17 cellular contexts compared by ENCODE assay signal in the genomic region with DNA sequence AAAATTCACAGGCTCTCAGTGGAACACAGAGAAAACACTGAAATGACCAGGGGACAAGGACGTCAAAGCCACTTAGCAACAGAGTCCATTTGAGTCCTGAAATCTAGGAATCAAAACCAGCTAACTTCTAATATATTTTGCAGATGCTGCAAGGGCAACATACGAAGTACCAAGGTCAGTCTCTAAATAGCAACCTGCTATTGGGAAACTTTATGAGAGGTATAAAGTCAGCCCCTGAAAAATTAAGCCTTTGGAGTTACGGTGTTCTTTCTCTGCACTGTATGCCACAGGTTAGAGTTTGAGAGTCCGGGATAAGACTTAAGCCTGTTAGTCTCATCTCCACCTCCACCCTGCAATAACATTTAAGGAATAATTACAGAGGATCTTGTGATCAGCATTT. TPM values are rescaled to one million over a fixed set of nuclear protein-coding genes. Genes with fewer than 3 reads are reported as not detected.
DNase-seq lines count a peak whose midpoint lies in the region; ATAC-seq and TF ChIP-seq lines count a peak whose summit lies in the region.
"Had no signal": no experiment of that assay in that cellular context is flagged by ENCODE, and none has a peak within 500 bp of the region (broad histone marks: within the 10 kb centered on the region; RNA-seq: fewer than 3 reads in every experiment).

No MANE protein-coding gene starts in this region.

- H3K27ac ChIP-seq in heart right ventricle, result peak overlapping the region in 4 of 10 donors; percentile 25 to 85 (median 36)
- no peak overlapping the region for H3K27ac ChIP-seq in mesenchymal stem cell (ENCODE audit: low read length, poor library complexity, severe bottlenecking)
- no peak overlapping the region for H3K27ac ChIP-seq in colonic mucosa
- H3K27ac ChIP-seq: cardiac muscle cell, suprapubic skin had no signal

- no peak overlapping the region for H2BK15ac ChIP-seq in mesenchymal stem cell (ENCODE audit: low read depth, poor library complexity, severe bottlenecking)

- H3K36me3 ChIP-seq in heart right ventricle, result peaks cover 0 to 72% (median 15%) of the 10 kb centered on the region in 9 donors
- peaks cover 17 to 80% of the 10 kb centered on the region in 2 experiments for H3K36me3 ChIP-seq in mesenchymal stem cell (ENCODE audit: control insufficient read depth in 1 of 2, insufficient read depth in 2 of 2, low read depth in 1 of 2, low read length in 2 of 2)
- H3K36me3 ChIP-seq in colonic mucosa, result peaks cover under 1% of the 10 kb centered on the region

- WGBS in heart right ventricle, 2 donors, result 60 to 65% methylated on average over 4 of the region's 4 CpGs
- WGBS in mesenchymal stem cell, result 96% methylated on average over 3 of the region's 4 CpGs

- POLR2A ChIA-PET in activated CD8-positive, alpha-beta T cell treated with anti-CD3 and anti-CD28 coated beads, Interleukin-2, amount 10 ng/mL, durations not matched to agents 7 days and 5 days (lab: Charles Lee), result interaction anchor here (2.0 kb wide), 1 partner anchor 12 kb away, joined by 5 read pairs; no protein-coding TSS in a partner anchor

- no peaks in the 10 kb centered on the region for H3K9me3 ChIP-seq in heart right ventricle
- no peaks in the 10 kb centered on the region for H3K9me3 ChIP-seq in mesenchymal stem cell (ENCODE audit: control insufficient read depth, low read length)
- no peaks in the 10 kb centered on the region for H3K9me3 ChIP-seq in colonic mucosa
- H3K9me3 ChIP-seq: mucosa of descending colon, suprapubic skin had no signal

- H3K27me3 ChIP-seq in heart right ventricle (no peaks in the 10 kb centered on the region), mesenchymal stem cell (ENCODE audit: control insufficient read depth in 1 of 2, insufficient read depth in 1 of 2, low read length in 2 of 2) (no peaks in the 10 kb centered on the region), colonic mucosa (no peaks in the 10 kb centered on the region)
- H3K27me3 ChIP-seq: cardiac muscle cell, suprapubic skin had no signal

- no peak overlapping the region for H2AK5ac ChIP-seq in mesenchymal stem cell (ENCODE audit: low read length, severe bottlenecking)

- H3K4me1 ChIP-seq in heart right ventricle (peaks cover 0 to 41% (median 30%) of the 10 kb centered on the region in 9 donors), mesenchymal stem cell (ENCODE audit: control insufficient read depth, insufficient read depth, low read depth, low read length) (peaks cover 6% of the 10 kb centered on the region), colonic mucosa (no peaks in the 10 kb centered on the region)

- intact Hi-C loops in heart right ventricle (cut with DNase I) (no loop called here), cardiac septum (cut with DNase I) (no loop called here), colonic mucosa (cut with DNase I) (no loop called here)

- no peak overlapping the region for H3K4ac ChIP-seq in mesenchymal stem cell (ENCODE audit: low read depth in 1 of 2, low read length in 2 of 2)

- no peaks in the 10 kb centered on the region for H3K9me3 Mint-ChIP-seq in activated CD8-positive, alpha-beta T cell treated with anti-CD3 and anti-CD28 coated beads, Interleukin-2, amount 10 ng/mL, durations not matched to agents 7 days and 5 days (ENCODE audit: insufficient read depth)

- no peak overlapping the region for H3K18ac ChIP-seq in mesenchymal stem cell (ENCODE audit: low read depth in 1 of 2, low read length in 2 of 2)

- TF ChIP-seq CTCF in heart right ventricle (IDR thresholded peaks at IDR 0.05) (no peak), colonic mucosa (IDR thresholded peaks at IDR 0.05) (no peak)

- CTCF ChIA-PET in activated CD8-positive, alpha-beta T cell treated with anti-CD3 and anti-CD28 coated beads, Interleukin-2, amount 10 ng/mL, durations not matched to agents 7 days and 5 days (lab: Charles Lee), result interaction anchor here (1.2 kb wide), 1 partner anchor 57 kb away, joined by 4 read pairs; no protein-coding TSS in a partner anchor

- DNase-seq in heart right ventricle (no peak), cardiac septum (ENCODE audit: low spot score) (no peak), mesenchymal stem cell (no peak), NCI-H1105 treated with DMSO at 0.1 percent for 48 hours (lab: John Stamatoyannopoulos, UW) (no peak), colonic mucosa (no peak)
- DNase-seq in activated CD8-positive, alpha-beta T cell treated with anti-CD3 and anti-CD28 coated beads, Interleukin-2, amount 10 ng/mL, durations not matched to agents 7 days and 5 days, result no peak
- DNase-seq: activated CD4-positive, CD25-positive, alpha-beta regulatory T cell; effector CD4-positive, alpha-beta T cell; MM.1S; mucosa of descending colon; NCI-H1694; NCI-H226; nucleus accumbens; stimulated activated CD4-positive, alpha-beta T cell treated with anti-CD3 and anti-CD28 coated beads, Interleukin-4, amount 100 ng/mL, for 24 hours had no signal

- peak overlapping the region; percentile 57 for H3K27ac Mint-ChIP-seq in activated CD8-positive, alpha-beta T cell treated with anti-CD3 and anti-CD28 coated beads, Interleukin-2, amount 10 ng/mL, durations not matched to agents 7 days and 5 days

- no peak overlapping the region for H3K23ac ChIP-seq in mesenchymal stem cell (ENCODE audit: low read length in 2 of 2)

- no peak overlapping the region for H2BK120ac ChIP-seq in mesenchymal stem cell (ENCODE audit: low read depth, low read length)

- H3K27me3 Mint-ChIP-seq in activated CD8-positive, alpha-beta T cell treated with anti-CD3 and anti-CD28 coated beads, Interleukin-2, amount 10 ng/mL, durations not matched to agents 7 days and 5 days (ENCODE audit: low read depth), result no peaks in the 10 kb centered on the region

- H3K4me3 Mint-ChIP-seq in activated CD8-positive, alpha-beta T cell treated with anti-CD3 and anti-CD28 coated beads, Interleukin-2, amount 10 ng/mL, durations not matched to agents 7 days and 5 days, result no peak overlapping the region

- H3K4me2 ChIP-seq in mesenchymal stem cell (ENCODE audit: low read length, poor library complexity, severe bottlenecking), result no peak overlapping the region

- H2BK12ac ChIP-seq in mesenchymal stem cell (ENCODE audit: low read length in 2 of 2), result no peak overlapping the region

- no peak overlapping the region for H3K4me3 ChIP-seq in heart right ventricle
- no peak overlapping the region for H3K4me3 ChIP-seq in mesenchymal stem cell (ENCODE audit: insufficient read depth in 1 of 2, low read depth in 1 of 2, low read length in 2 of 2)
- no peak overlapping the region for H3K4me3 ChIP-seq in colonic mucosa
- H3K4me3 ChIP-seq: cardiac muscle cell, mucosa of descending colon, suprapubic skin had no signal

- H3K9ac ChIP-seq in mesenchymal stem cell (ENCODE audit: low read length) (peak overlapping the region; percentile 69), colonic mucosa (ENCODE audit: low read depth in 2 of 2, low read length in 2 of 2) (no peak overlapping the region)

- peaks cover 55% of the 10 kb centered on the region for H3K36me3 Mint-ChIP-seq in activated CD8-positive, alpha-beta T cell treated with anti-CD3 and anti-CD28 coated beads, Interleukin-2, amount 10 ng/mL, durations not matched to agents 7 days and 5 days (ENCODE audit: low read depth)

- H3K14ac ChIP-seq in mesenchymal stem cell (ENCODE audit: low read length in 2 of 2), result no peak overlapping the region

- H2AFZ ChIP-seq in mesenchymal stem cell (ENCODE audit: low read depth, low read length), result no peak overlapping the region

- peaks cover 30% of the 10 kb centered on the region for H3K79me1 ChIP-seq in mesenchymal stem cell (replicated peaks; ENCODE audit: low read length, poor library complexity, severe bottlenecking)

- peaks cover 35% of the 10 kb centered on the region for H3K4me1 Mint-ChIP-seq in activated CD8-positive, alpha-beta T cell treated with anti-CD3 and anti-CD28 coated beads, Interleukin-2, amount 10 ng/mL, durations not matched to agents 7 days and 5 days (ENCODE audit: low read depth)

- no peak overlapping the region for H2BK5ac ChIP-seq in mesenchymal stem cell (ENCODE audit: low read depth, low read length, poor library complexity, severe bottlenecking)

- no peak overlapping the region for H4K91ac ChIP-seq in mesenchymal stem cell (ENCODE audit: low read length)

- ATAC-seq in heart right ventricle (peak in 5 of 8 donors; percentile 28 to 63 (median 51)), HG02588 (IDR thresholded peaks at IDR 0.05; ENCODE audit: unreplicated experiment) (no peak)
- no peak for ATAC-seq in activated CD8-positive, alpha-beta T cell treated with anti-CD3 and anti-CD28 coated beads, Interleukin-2, amount 10 ng/mL, durations not matched to agents 7 days and 5 days

- H4K8ac ChIP-seq in mesenchymal stem cell (ENCODE audit: low read length), result no peak overlapping the region

RNA-seq across cellular contexts. Expression of a gene that starts 13.3 kb away (rescaled TPM):
- total RNA-seq in heart right ventricle, result 10 to 100 TPM in 8 of 10 donors, 1 to 10 TPM in 2; 9.7 to 21.2 (median 13.3) TPM
- polyA plus RNA-seq in heart right ventricle, result 10 to 100 TPM in 1 of 2 donors, 1 to 10 TPM in 1; 8.9 to 34.4 TPM
- total RNA-seq in cardiac septum, result 16.0 TPM
- 10 to 100 TPM; 34.6 to 35.0 TPM for total RNA-seq in activated CD8-positive, alpha-beta T cell treated with anti-CD3 and anti-CD28 coated beads, Interleukin-2, amount 10 ng/mL, durations not matched to agents 7 days and 5 days
- polyA plus RNA-seq in mesenchymal stem cell (2013, experiment 1 of 2), result 65.6 TPM
- polyA plus RNA-seq in mesenchymal stem cell (2013, experiment 2 of 2), result 62.1 TPM
- 10 to 100 TPM; 29.9 to 32.3 TPM for total RNA-seq in colonic mucosa

Comparison
In these comparisons a context has a peak if more than half of its experiments do, and no peak if none do; other contexts are left out.
1. ATAC-seq: peak in heart right ventricle (5 of 8); none in activated CD8-positive, alpha-beta T cell treated with anti-CD3 and anti-CD28 coated beads, Interleukin-2, amount 10 ng/mL, durations not matched to agents 7 days and 5 days (single experiment) and HG02588 (single experiment).